Comparison of ENCODE assay signal across 34 cellular contexts in genomic region chr18:76993085-76993382, GRCh38.
"Had no signal": no experiment of that assay in that cellular context is flagged by ENCODE, and none has a peak within 500 bp of the region (broad histone marks: within the 10 kb centered on the region; RNA-seq: fewer than 3 reads in every experiment).

No MANE protein-coding gene starts in this region.

- DNase-seq: activated B cell treated with CpG ODN at 0.5 μM for 24 hours; activated CD4-positive, alpha-beta memory T cell treated with anti-CD3 and anti-CD28 coated beads, Interleukin-2, amount 10 ng/mL, durations not matched to agents 7 days and 5 days; activated CD4-positive, alpha-beta T cell treated with anti-CD3 and anti-CD28 coated beads for 48 hours; activated CD4-positive, CD25-positive, alpha-beta regulatory T cell treated with anti-CD3 and anti-CD28 coated beads, Interleukin-2, amount 50 U/mL, for 72 hours; activated CD8-positive, alpha-beta memory T cell treated with anti-CD3 and anti-CD28 coated beads, Interleukin-2, amount 10 ng/mL, durations not matched to agents 7 days and 5 days; activated effector memory CD4-positive, alpha-beta T cell treated with anti-CD3 and anti-CD28 coated beads, Interleukin-2, amount 50 U/mL, for 16 hours; activated naive CD4-positive, alpha-beta T cell; activated naive CD4-positive, alpha-beta T cell treated with anti-CD3 and anti-CD28 coated beads, Interleukin-2, amount 50 U/mL, for 16 hours; activated naive CD8-positive, alpha-beta T cell treated with anti-CD3 and anti-CD28 coated beads for 36 hours; activated T-cell treated with anti-CD3 and anti-CD28 coated beads, Interleukin-2, amount 50 U/mL, for 72 hours; amniotic stem cell; aorta; brain microvascular endothelial cell; KBM-7; NCI-H1105; NCI-H1417 treated with DMSO at 0.1 percent for 48 hours; NCI-H187 treated with DMSO at 0.1 percent for 48 hours; NCI-H2081; NCI-H226; NCI-H446 treated with DMSO at 0.1 percent for 48 hours; NCI-H524; NCI-H69; NCI-H82; PC-3; RPMI8226; SHP77 treated with DMSO at 0.1 percent for 48 hours; SK-N-SH; T-helper 1 cell; T-helper 2 cell; T-helper 9 cell had no signal

- H3K4me3 ChIP-seq: Peyer's patch, SJSA1 had no signal

- H3K27ac ChIP-seq: brain microvascular endothelial cell, Peyer's patch, SJSA1, VCaP had no signal

- H3K27me3 Mint-ChIP-seq: activated B cell treated with CpG ODN at 0.5 μM for 24 hours; activated CD8-positive, alpha-beta memory T cell treated with anti-CD3 and anti-CD28 coated beads, Interleukin-2, amount 10 ng/mL, durations not matched to agents 7 days and 5 days; activated naive CD8-positive, alpha-beta T cell treated with anti-CD3 and anti-CD28 coated beads for 36 hours; activated T-helper 17 cell treated with anti-CD3 and anti-CD28 coated beads, Interleukin-2, amount 50 U/mL, for 72 hours had no signal

- H3K36me3 Mint-ChIP-seq: activated CD8-positive, alpha-beta memory T cell treated with anti-CD3 and anti-CD28 coated beads, Interleukin-2, amount 10 ng/mL, durations not matched to agents 7 days and 5 days; activated naive CD8-positive, alpha-beta T cell treated with anti-CD3 and anti-CD28 coated beads for 36 hours had no signal

- H3K9me3 ChIP-seq: Peyer's patch, SJSA1, SK-N-SH had no signal

- H3K4me2 ChIP-seq: SK-N-SH had no signal

- H3K36me3 ChIP-seq: brain microvascular endothelial cell, Peyer's patch, SJSA1 had no signal

- H3K9me3 Mint-ChIP-seq: activated B cell treated with CpG ODN at 0.5 μM for 24 hours; activated CD4-positive, alpha-beta memory T cell treated with anti-CD3 and anti-CD28 coated beads, Interleukin-2, amount 10 ng/mL, durations not matched to agents 7 days and 5 days; activated naive CD8-positive, alpha-beta T cell treated with anti-CD3 and anti-CD28 coated beads for 36 hours; activated T-cell treated with anti-CD3 and anti-CD28 coated beads, Interleukin-2, amount 50 U/mL, for 72 hours; activated T-helper 17 cell treated with anti-CD3 and anti-CD28 coated beads, Interleukin-2, amount 50 U/mL, for 72 hours had no signal

- H3K27ac Mint-ChIP-seq: activated B cell treated with CpG ODN at 0.5 μM for 24 hours; activated CD4-positive, alpha-beta memory T cell treated with anti-CD3 and anti-CD28 coated beads, Interleukin-2, amount 10 ng/mL, durations not matched to agents 7 days and 5 days; activated CD8-positive, alpha-beta memory T cell treated with anti-CD3 and anti-CD28 coated beads, Interleukin-2, amount 10 ng/mL, durations not matched to agents 7 days and 5 days; activated naive CD8-positive, alpha-beta T cell treated with anti-CD3 and anti-CD28 coated beads for 36 hours; activated T-cell treated with anti-CD3 and anti-CD28 coated beads, Interleukin-2, amount 50 U/mL, for 72 hours; activated T-helper 17 cell treated with anti-CD3 and anti-CD28 coated beads, Interleukin-2, amount 50 U/mL, for 72 hours had no signal

- H3K4me1 ChIP-seq: Peyer's patch had no signal

- H3K4me3 Mint-ChIP-seq: activated B cell treated with CpG ODN at 0.5 μM for 24 hours; activated CD4-positive, alpha-beta memory T cell treated with anti-CD3 and anti-CD28 coated beads, Interleukin-2, amount 10 ng/mL, durations not matched to agents 7 days and 5 days; activated CD8-positive, alpha-beta memory T cell treated with anti-CD3 and anti-CD28 coated beads, Interleukin-2, amount 10 ng/mL, durations not matched to agents 7 days and 5 days; activated naive CD8-positive, alpha-beta T cell treated with anti-CD3 and anti-CD28 coated beads for 36 hours; activated T-cell treated with anti-CD3 and anti-CD28 coated beads, Interleukin-2, amount 50 U/mL, for 72 hours; activated T-helper 17 cell treated with anti-CD3 and anti-CD28 coated beads, Interleukin-2, amount 50 U/mL, for 72 hours had no signal

- H3K9ac ChIP-seq: SK-N-SH had no signal

- ATAC-seq: activated CD8-positive, alpha-beta memory T cell treated with anti-CD3 and anti-CD28 coated beads, Interleukin-2, amount 10 ng/mL, durations not matched to agents 7 days and 5 days; activated T-helper 17 cell treated with anti-CD3 and anti-CD28 coated beads, Interleukin-2, amount 50 U/mL, for 72 hours; PC-3 had no signal

- H3K27me3 ChIP-seq: brain microvascular endothelial cell, Peyer's patch had no signal

- H3K4me1 Mint-ChIP-seq: activated naive CD8-positive, alpha-beta T cell treated with anti-CD3 and anti-CD28 coated beads for 36 hours; activated T-helper 17 cell treated with anti-CD3 and anti-CD28 coated beads, Interleukin-2, amount 50 U/mL, for 72 hours had no signal
